In the genomic region with DNA sequence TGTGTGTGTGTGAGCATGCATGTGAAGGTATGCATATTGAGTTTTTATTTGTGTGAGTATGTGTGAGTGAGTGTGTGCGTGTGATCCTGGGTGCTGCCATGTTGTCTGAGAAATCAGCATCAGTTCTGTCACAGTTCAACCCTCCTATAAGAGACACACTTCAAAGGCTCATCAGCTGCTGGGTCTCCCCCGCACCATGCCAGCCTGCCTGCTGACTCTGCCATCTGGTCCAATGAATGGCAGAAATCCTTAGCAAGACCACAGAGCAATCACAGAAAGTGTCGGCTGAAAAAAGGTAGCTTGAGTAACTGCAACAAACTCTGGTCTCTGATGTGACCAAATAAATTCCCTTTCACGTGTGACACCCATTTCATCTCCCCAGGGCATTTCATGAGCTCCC, we compare ENCODE assay signal across 29 cellular contexts.
"Had no signal": no experiment of that assay in that cellular context is flagged by ENCODE, and none has a peak within 500 bp of the region (broad histone marks: within the 10 kb centered on the region; RNA-seq: fewer than 3 reads in every experiment).

No MANE protein-coding gene starts in this region.

- H3K27ac Mint-ChIP-seq: activated B cell treated with CpG ODN at 0.5 μM for 24 hours; activated CD4-positive, alpha-beta memory T cell treated with anti-CD3 and anti-CD28 coated beads, Interleukin-2, amount 10 ng/mL, durations not matched to agents 7 days and 5 days; activated CD8-positive, alpha-beta memory T cell treated with anti-CD3 and anti-CD28 coated beads, Interleukin-2, amount 10 ng/mL, durations not matched to agents 7 days and 5 days; activated naive CD4-positive, alpha-beta T cell treated with anti-CD3 and anti-CD28 coated beads, Interleukin-2, amount 10 ng/mL, durations not matched to agents 7 days and 5 days; activated naive CD8-positive, alpha-beta T cell; activated naive CD8-positive, alpha-beta T cell treated with anti-CD3 and anti-CD28 coated beads, Interleukin-2, amount 50 U/mL, for 24 hours; brain had no signal

- H3K4me3 Mint-ChIP-seq: activated B cell treated with CpG ODN at 0.5 μM for 24 hours; activated CD4-positive, alpha-beta memory T cell treated with anti-CD3 and anti-CD28 coated beads, Interleukin-2, amount 10 ng/mL, durations not matched to agents 7 days and 5 days; activated CD8-positive, alpha-beta memory T cell treated with anti-CD3 and anti-CD28 coated beads, Interleukin-2, amount 10 ng/mL, durations not matched to agents 7 days and 5 days; activated naive CD4-positive, alpha-beta T cell treated with anti-CD3 and anti-CD28 coated beads, Interleukin-2, amount 10 ng/mL, durations not matched to agents 7 days and 5 days; activated naive CD8-positive, alpha-beta T cell; activated naive CD8-positive, alpha-beta T cell treated with anti-CD3 and anti-CD28 coated beads, Interleukin-2, amount 50 U/mL, for 24 hours; brain had no signal

- H3K27me3 Mint-ChIP-seq: activated B cell treated with CpG ODN at 0.5 μM for 24 hours; activated naive CD8-positive, alpha-beta T cell had no signal

- H3K9me3 Mint-ChIP-seq: activated B cell treated with CpG ODN at 0.5 μM for 24 hours; activated CD4-positive, alpha-beta memory T cell treated with anti-CD3 and anti-CD28 coated beads, Interleukin-2, amount 10 ng/mL, durations not matched to agents 7 days and 5 days; activated naive CD4-positive, alpha-beta T cell treated with anti-CD3 and anti-CD28 coated beads, Interleukin-2, amount 10 ng/mL, durations not matched to agents 7 days and 5 days; activated naive CD8-positive, alpha-beta T cell treated with anti-CD3 and anti-CD28 coated beads, Interleukin-2, amount 50 U/mL, for 24 hours; brain had no signal

- H3K36me3 Mint-ChIP-seq: activated CD8-positive, alpha-beta memory T cell treated with anti-CD3 and anti-CD28 coated beads, Interleukin-2, amount 10 ng/mL, durations not matched to agents 7 days and 5 days; activated naive CD4-positive, alpha-beta T cell treated with anti-CD3 and anti-CD28 coated beads, Interleukin-2, amount 10 ng/mL, durations not matched to agents 7 days and 5 days; activated naive CD8-positive, alpha-beta T cell; brain had no signal

- H3K4me1 Mint-ChIP-seq: activated B cell treated with CpG ODN at 0.5 μM for 24 hours; activated CD4-positive, alpha-beta memory T cell treated with anti-CD3 and anti-CD28 coated beads, Interleukin-2, amount 10 ng/mL, durations not matched to agents 7 days and 5 days; activated CD8-positive, alpha-beta memory T cell treated with anti-CD3 and anti-CD28 coated beads, Interleukin-2, amount 10 ng/mL, durations not matched to agents 7 days and 5 days; activated naive CD4-positive, alpha-beta T cell treated with anti-CD3 and anti-CD28 coated beads, Interleukin-2, amount 10 ng/mL, durations not matched to agents 7 days and 5 days; activated naive CD8-positive, alpha-beta T cell treated with anti-CD3 and anti-CD28 coated beads, Interleukin-2, amount 50 U/mL, for 24 hours had no signal

- DNase-seq: activated B cell treated with CpG ODN at 0.5 μM for 24 hours; activated CD4-positive, alpha-beta memory T cell treated with anti-CD3 and anti-CD28 coated beads, Interleukin-2, amount 10 ng/mL, durations not matched to agents 7 days and 5 days; activated CD4-positive, alpha-beta T cell treated with anti-CD3 and anti-CD28 coated beads for 4 hours; activated CD4-positive, CD25-positive, alpha-beta regulatory T cell treated with anti-CD3 and anti-CD28 coated beads, Interleukin-2, amount 50 U/mL, for 72 hours; activated CD8-positive, alpha-beta memory T cell treated with anti-CD3 and anti-CD28 coated beads for 24 hours; activated CD8-positive, alpha-beta memory T cell treated with anti-CD3 and anti-CD28 coated beads, Interleukin-2, amount 10 ng/mL, durations not matched to agents 7 days and 5 days; activated CD8-positive, alpha-beta memory T cell treated with anti-CD3 and anti-CD28 coated beads, Interleukin-2, amount 50 U/mL, for 48 hours; activated effector memory CD4-positive, alpha-beta T cell treated with Interleukin-2 at 50 U/mL for 16 hours; activated naive CD4-positive, alpha-beta T cell treated with anti-CD3 and anti-CD28 coated beads, Interleukin-2, amount 10 ng/mL, durations not matched to agents 7 days and 5 days; activated naive CD8-positive, alpha-beta T cell treated with anti-CD3 and anti-CD28 coated beads, Interleukin-2, amount 50 U/mL, for 24 hours; activated T-cell treated with anti-CD3 and anti-CD28 coated beads, Interleukin-2, amount 50 U/mL, for 48 hours; NCI-H1092 treated with DMSO at 0.1 percent for 48 hours; NCI-H146; NCI-H1930; NCI-H2081 treated with DMSO at 0.1 percent for 48 hours; NCI-H226; NCI-H446 treated with DMSO at 0.1 percent for 48 hours; NCI-H748 treated with DMSO at 0.1 percent for 48 hours; NK-92 treated with Interleukin-12 subunit alpha and Interleukin-12 subunit beta, amount 100 ng/mL, for 24 hours; PC-3; Peyer's patch; RPMI8226; SHP77 treated with DMSO at 0.1 percent for 48 hours; SK-N-SH; T-helper 1 cell; T-helper 2 cell; T-helper 9 cell had no signal
